8 cellular contexts compared by ENCODE assay signal in the genomic region with DNA sequence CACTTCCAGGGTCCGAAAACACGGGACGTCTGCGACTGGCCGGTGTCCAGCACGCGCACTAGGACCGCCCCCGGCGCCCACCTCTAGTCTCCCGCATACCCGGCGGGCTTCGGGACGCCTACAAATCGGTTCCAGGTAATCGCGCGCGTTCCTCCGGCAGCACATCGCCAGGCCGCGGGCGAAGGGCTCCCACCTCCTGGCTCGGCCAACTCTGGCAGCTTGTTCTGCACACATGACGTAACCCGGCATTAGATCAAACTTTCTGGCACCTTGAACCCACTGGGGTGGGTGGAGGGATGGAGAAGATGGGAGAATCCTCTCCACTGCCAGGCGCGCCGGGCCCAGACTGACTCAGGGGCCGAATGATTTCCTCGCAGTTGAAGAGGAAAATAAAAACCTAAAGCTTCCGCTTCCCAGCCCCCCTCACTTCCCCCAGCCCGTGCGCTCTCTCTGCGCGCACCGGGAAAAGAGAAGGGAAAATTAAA. TPM values are rescaled to one million over a fixed set of nuclear protein-coding genes. Genes with fewer than 3 reads are reported as not detected.
A peak's percentile ranks its signal among the peaks of the same experiment; 100 is the strongest.
DNase-seq lines count a peak whose midpoint lies in the region; ATAC-seq and TF ChIP-seq lines count a peak whose summit lies in the region.

No MANE protein-coding gene starts in this region.

- H3K4me3 ChIP-seq in GM12875 (ENCODE audit: low read depth, low read length): peak overlapping the region; percentile 47
- peak overlapping the region; percentile 74 to 84 for H3K4me3 ChIP-seq in SK-N-SH (ENCODE audit: low read depth in 2 of 2, low read length in 1 of 2)
- peak overlapping the region; percentile 61 to 72 for H3K4me3 ChIP-seq in esophagus (ENCODE audit: low read depth in 1 of 2, low read length in 2 of 2)
- H3K4me3 ChIP-seq in muscle layer of duodenum (ENCODE audit: low read depth in 1 of 2, low read length in 2 of 2): peak overlapping the region; percentile 65 to 90

- no peaks in the 10 kb centered on the region for H3K9me2 ChIP-seq in SK-N-SH

- TF ChIP-seq RAD21 in SK-N-SH (IDR thresholded peaks at IDR 0.05; ENCODE audit: low read length): no peak

- peak overlapping the region in 1 of 2 experiments; percentile 95; a peak in 2 of 4 replicates for H3K27ac ChIP-seq in SK-N-SH (ENCODE audit: low read depth in 2 of 2, low read length in 1 of 2)
- H3K27ac ChIP-seq in esophagus (ENCODE audit: low read depth in 2 of 2, low read length in 1 of 2): peak overlapping the region; percentile 54 to 84
- H3K27ac ChIP-seq in muscle layer of duodenum (ENCODE audit: low read length): no peak overlapping the region

- H3K4me2 ChIP-seq in SK-N-SH: peak overlapping the region; percentile 100

- H3K27me3 ChIP-seq in SK-N-SH (ENCODE audit: insufficient read depth) (peaks cover 13% of the 10 kb centered on the region; the same call in 1 of the 2 replicates), esophagus (ENCODE audit: control insufficient read depth in 1 of 2, insufficient read depth in 2 of 2, low read length in 2 of 2) (no peaks in the 10 kb centered on the region), muscle layer of duodenum (ENCODE audit: low read depth, low read length) (no peaks in the 10 kb centered on the region)

- H3K4me1 ChIP-seq in SK-N-SH (ENCODE audit: control insufficient read depth in 1 of 2, insufficient read depth in 2 of 2, low read depth in 1 of 2, low read length in 1 of 2) (peaks cover 0 to 3% of the 10 kb centered on the region in 2 experiments; a peak in 2 of 4 replicates), esophagus (ENCODE audit: control insufficient read depth in 2 of 2, insufficient read depth in 2 of 2, low read length in 1 of 2) (peaks cover 0 to 3% of the 10 kb centered on the region in 2 donors), muscle layer of duodenum (ENCODE audit: control insufficient read depth in 1 of 2, insufficient read depth in 2 of 2, low read length in 2 of 2) (peaks cover 0 to 17% of the 10 kb centered on the region in 2 donors)

- no peaks in the 10 kb centered on the region; the same call in 1 of the 2 replicates for H3K79me2 ChIP-seq in SK-N-SH (ENCODE audit: insufficient read depth)

- no peaks in the 10 kb centered on the region for H3K9me3 ChIP-seq in SK-N-SH
- no peaks in the 10 kb centered on the region for H3K9me3 ChIP-seq in esophagus (ENCODE audit: control insufficient read depth in 2 of 2, insufficient read depth in 1 of 2, low read depth in 1 of 2, low read length in 1 of 2)
- no peaks in the 10 kb centered on the region for H3K9me3 ChIP-seq in muscle layer of duodenum (ENCODE audit: control insufficient read depth in 1 of 2, low read length in 2 of 2)

- TF ChIP-seq CTCF in GM12875 (IDR thresholded peaks at IDR 0.05; ENCODE audit: borderline replicate concordance, insufficient read depth, low read depth, low read length): no peak
- no peak for TF ChIP-seq CTCF in SK-N-SH (IDR thresholded peaks at IDR 0.05)

- H2AFZ ChIP-seq in SK-N-SH (ENCODE audit: low read depth): peak overlapping the region; percentile 89

- 2% methylated on average over 23 of the region's 39 CpGs for WGBS in SK-N-SH (ENCODE audit: low lambda C conversion rate)
- 1 to 2% methylated on average over 39 of the region's 39 CpGs for WGBS in esophagus, 2 donors

- H3K9ac ChIP-seq in SK-N-SH: peak overlapping the region; percentile 27; the same call in 1 of the 2 replicates

- POLR2A ChIA-PET in SK-N-SH (lab: Yijun Ruan, JAX): interaction anchor here (0.6 to 1.5 kb wide), 7 partner anchors 65 to 1107 kb away, joined by 3 to 6 read pairs (median 4); no protein-coding TSS in a partner anchor

- peaks cover 12% of the 10 kb centered on the region for H3F3A ChIP-seq in SK-N-SH (replicated peaks; ENCODE audit: insufficient read depth)

- H4K20me1 ChIP-seq in SK-N-SH (ENCODE audit: insufficient read depth): no peaks in the 10 kb centered on the region

- CTCF ChIA-PET in SK-N-SH (lab: Yijun Ruan, JAX): interaction anchor here (0.6 to 2.2 kb wide), 4 partner anchors 16 to 167 kb away, joined by 3 to 6 read pairs (median 4); no protein-coding TSS in a partner anchor

- TF ChIP-seq EP300 in SK-N-SH (IDR thresholded peaks at IDR 0.05; ENCODE audit: borderline replicate concordance in 1 of 2, low read depth in 1 of 2, low read length in 1 of 2): no peak

- peak; percentile 40 for DNase-seq in A172 (ENCODE audit: low spot score)
- DNase-seq in SK-N-SH: peak; percentile 65
- DNase-seq in foreskin melanocyte: no peak
- DNase-seq in OCI-M1 (lab: John Stamatoyannopoulos, UW): no peak

- ATAC-seq in GM19351 (IDR thresholded peaks at IDR 0.05; ENCODE audit: unreplicated experiment): no peak

- H3K36me3 ChIP-seq in SK-N-SH (replicated peaks in 1 of 2; ENCODE audit: control insufficient read depth in 1 of 2, insufficient read depth in 2 of 2, low read length in 1 of 2) (no peaks in the 10 kb centered on the region), esophagus (ENCODE audit: control insufficient read depth in 2 of 2, insufficient read depth in 2 of 2, low read length in 1 of 2) (no peaks in the 10 kb centered on the region), muscle layer of duodenum (ENCODE audit: control insufficient read depth in 1 of 2, insufficient read depth in 2 of 2, low read length in 2 of 2) (no peaks in the 10 kb centered on the region)

TF ChIP-seq in SK-N-SH, 30 proteins besides CTCF, POLR2A, EP300 and RAD21:
- TF ChIP-seq TAF1 (IDR thresholded peaks at IDR 0.05; ENCODE audit: borderline replicate concordance, low read depth, low read length) (no peak), EZH2phosphoT487 (IDR thresholded peaks at IDR 0.05; ENCODE audit: borderline replicate concordance, low read depth) (peak; percentile 47; the same call in 1 of the 2 replicates), MXI1 (IDR thresholded peaks at IDR 0.05; ENCODE audit: low read depth, low read length) (no peak)
TF ChIP-seq in SK-N-SH: peak in this region for 1.

RNA-seq across cellular contexts. Expression of a gene that starts 1.2 kb away (rescaled TPM):
- total RNA-seq in A172 (2014; rRNA removed; shearing (Covaris generic)): 3.0 and 3.4 TPM in 2 replicates
- polyA plus RNA-seq in SK-N-SH (2012; rRNA removed) (0.73 and 0.81 TPM in 2 replicates), esophagus (1 to 10 TPM; 3.4 to 4.9 TPM)
- polyA plus RNA-seq in SK-N-SH (2012; cell fraction: cytosol; rRNA removed): 0.85 and 1.4 TPM in 2 replicates
- 0.76 and 1.7 TPM in 2 replicates for polyA plus RNA-seq in SK-N-SH (2012; cell fraction: nucleus; rRNA removed)

Comparison
In these comparisons a context has a peak if more than half of its experiments do, and no peak if none do; other contexts are left out.
1. DNase-seq: peak in A172 (single experiment) and SK-N-SH (single experiment); none in foreskin melanocyte (single experiment) and OCI-M1 (single experiment).
2. Peak in every context shown above with its lines, with median percentiles within 50 percentile points of each other: H3K4me3 ChIP-seq.